Comparison of ENCODE assay signal across 21 cellular contexts in genomic region chr1:38677311-38677710, GRCh38.
A peak's percentile ranks its signal among the peaks of the same experiment; 100 is the strongest.
DNase-seq lines count a peak whose midpoint lies in the region; ATAC-seq and TF ChIP-seq lines count a peak whose summit lies in the region.
"Had no signal": no experiment of that assay in that cellular context is flagged by ENCODE, and none has a peak within 500 bp of the region (broad histone marks: within the 10 kb centered on the region; RNA-seq: fewer than 3 reads in every experiment).

No MANE protein-coding gene starts in this region.

- POLR2A ChIA-PET in Caco-2 (lab: Charles Lee), result no interaction called here

- H3K27me3 Mint-ChIP-seq in osteocyte (ENCODE audit: unreplicated experiment), result no peaks in the 10 kb centered on the region
- H3K27me3 Mint-ChIP-seq in Caco-2 (ENCODE audit: insufficient read depth, unreplicated experiment), result peaks cover 6% of the 10 kb centered on the region
- H3K27me3 Mint-ChIP-seq: CD4-positive, CD25-positive, alpha-beta regulatory T cell had no signal

- TF ChIP-seq POLR2A in esophagus muscularis mucosa (IDR thresholded peaks at IDR 0.05; ENCODE audit: low read depth) (no peak), vagina (IDR thresholded peaks at IDR 0.05) (no peak)

- H3K4me3 ChIP-seq in esophagus muscularis mucosa, result no peak overlapping the region
- no peak overlapping the region for H3K4me3 ChIP-seq in vagina
- no peak overlapping the region for H3K4me3 ChIP-seq in Caco-2 (ENCODE audit: low read depth, low read length)
- H3K4me3 ChIP-seq: BLaER1 had no signal

- no peaks in the 10 kb centered on the region for H3K9me3 ChIP-seq in esophagus muscularis mucosa
- no peaks in the 10 kb centered on the region for H3K9me3 ChIP-seq in vagina
- H3K9me3 ChIP-seq in Caco-2, result no peaks in the 10 kb centered on the region
- H3K9me3 ChIP-seq: BE2C, BLaER1 had no signal

- H3K27ac Mint-ChIP-seq in osteocyte (ENCODE audit: unreplicated experiment), result no peak overlapping the region
- no peak overlapping the region for H3K27ac Mint-ChIP-seq in Caco-2 (ENCODE audit: unreplicated experiment)
- H3K27ac Mint-ChIP-seq: CD14-positive monocyte; CD4-positive, alpha-beta memory T cell; CD4-positive, CD25-positive, alpha-beta regulatory T cell; CD8-positive, alpha-beta memory T cell had no signal

- H3K36me3 Mint-ChIP-seq in osteocyte (ENCODE audit: unreplicated experiment) (no peaks in the 10 kb centered on the region), Caco-2 (ENCODE audit: insufficient read depth, unreplicated experiment) (no peaks in the 10 kb centered on the region)
- H3K36me3 Mint-ChIP-seq: CD14-positive monocyte; CD4-positive, alpha-beta memory T cell; CD4-positive, CD25-positive, alpha-beta regulatory T cell; CD8-positive, alpha-beta memory T cell had no signal

- H3K36me3 ChIP-seq in esophagus muscularis mucosa, result no peaks in the 10 kb centered on the region
- no peaks in the 10 kb centered on the region for H3K36me3 ChIP-seq in vagina
- no peaks in the 10 kb centered on the region for H3K36me3 ChIP-seq in Caco-2 (ENCODE audit: control insufficient read depth, insufficient read depth, low read length)
- H3K36me3 ChIP-seq: BE2C, BLaER1 had no signal

- intact Hi-C loops in cardiac septum (cut with DNase I) (no loop called here), left ventricle myocardium superior (cut with micrococcal nuclease) (no loop called here), esophagus muscularis mucosa (cut with DNase I) (no loop called here), vagina (cut with DNase I) (no loop called here), Caco-2 (cut with micrococcal nuclease; ENCODE audit: unreplicated experiment) (no loop called here)

- TF ChIP-seq EP300 in esophagus muscularis mucosa (IDR thresholded peaks at IDR 0.05), result no peak

- BruUV-seq in Caco-2 (replicated peaks; lab: Mats Ljungman, UMichigan), result no TSS peak

- no peaks in the 10 kb centered on the region for H3K27me3 ChIP-seq in esophagus muscularis mucosa
- no peaks in the 10 kb centered on the region for H3K27me3 ChIP-seq in vagina
- no peaks in the 10 kb centered on the region for H3K27me3 ChIP-seq in Caco-2 (replicated peaks; ENCODE audit: control insufficient read depth, insufficient read depth, low read length)
- H3K27me3 ChIP-seq: BE2C, BLaER1 had no signal

- H3K4me1 Mint-ChIP-seq in osteocyte (ENCODE audit: unreplicated experiment), result peaks cover 2% of the 10 kb centered on the region
- H3K4me1 Mint-ChIP-seq in Caco-2 (ENCODE audit: low read depth, unreplicated experiment), result no peaks in the 10 kb centered on the region
- H3K4me1 Mint-ChIP-seq: CD14-positive monocyte; CD4-positive, alpha-beta memory T cell; CD4-positive, CD25-positive, alpha-beta regulatory T cell; CD8-positive, alpha-beta memory T cell had no signal

- H3K4me1 ChIP-seq in esophagus muscularis mucosa (no peaks in the 10 kb centered on the region), vagina (no peaks in the 10 kb centered on the region), Caco-2 (no peaks in the 10 kb centered on the region)
- H3K4me1 ChIP-seq: BE2C, BLaER1 had no signal

- DNase-seq in cardiac septum (ENCODE audit: low spot score) (peak; percentile 12), left ventricle myocardium superior (no peak), esophagus muscularis mucosa (ENCODE audit: extremely low spot score) (peak; percentile 81), osteocyte (ENCODE audit: extremely low spot score, unreplicated experiment) (peak; percentile 64), vagina (ENCODE audit: extremely low spot score in 2 of 2) (peak; percentile 27 to 72), ureter (ENCODE audit: low spot score) (no peak), Caco-2 (no peak)
- DNase-seq in activated CD4-positive, alpha-beta T cell treated with anti-CD3 and anti-CD28 coated beads for 48 hours, result no peak
- DNase-seq: ACHN; BE2C; C1 segment of cervical spinal cord; Calu3; CD4-positive, alpha-beta memory T cell; CD4-positive, CD25-positive, alpha-beta regulatory T cell; CD8-positive, alpha-beta memory T cell; COR-L47; DMS79 treated with DMSO at 0.1 percent for 48 hours; GF-D8 had no signal

- 75% methylated on average over 6 of the region's 6 CpGs for WGBS in esophagus muscularis mucosa

- ATAC-seq in left ventricle myocardium superior, result no peak

- no peak for TF ChIP-seq CTCF in esophagus muscularis mucosa (IDR thresholded peaks at IDR 0.05)
- TF ChIP-seq CTCF in osteocyte (IDR thresholded peaks at IDR 0.05), result no peak
- no peak for TF ChIP-seq CTCF in vagina (IDR thresholded peaks at IDR 0.05)
- no peak for TF ChIP-seq CTCF in Caco-2 (IDR thresholded peaks at IDR 0.05; ENCODE audit: insufficient read depth in 1 of 2, low read depth in 1 of 2, low read length in 1 of 2, severe bottlenecking in 1 of 2, unreplicated experiment in 1 of 2)

- CTCF ChIA-PET in Caco-2 (lab: Charles Lee), result no interaction called here

- no peaks in the 10 kb centered on the region for H3K9me3 Mint-ChIP-seq in osteocyte (ENCODE audit: unreplicated experiment)
- no peaks in the 10 kb centered on the region for H3K9me3 Mint-ChIP-seq in Caco-2 (ENCODE audit: unreplicated experiment)
- H3K9me3 Mint-ChIP-seq: CD4-positive, alpha-beta memory T cell; CD8-positive, alpha-beta memory T cell had no signal

- H3K4me3 Mint-ChIP-seq in osteocyte (ENCODE audit: unreplicated experiment) (no peak overlapping the region), Caco-2 (ENCODE audit: unreplicated experiment) (no peak overlapping the region)
- H3K4me3 Mint-ChIP-seq: CD14-positive monocyte; CD4-positive, alpha-beta memory T cell; CD4-positive, CD25-positive, alpha-beta regulatory T cell; CD8-positive, alpha-beta memory T cell had no signal

- no peak overlapping the region for H3K27ac ChIP-seq in esophagus muscularis mucosa (replicated peaks in 1 of 4)
- no peak overlapping the region for H3K27ac ChIP-seq in vagina
- H3K27ac ChIP-seq: 22Rv1, BLaER1 had no signal

Comparison
In these comparisons a context has a peak if more than half of its experiments do, and no peak if none do; other contexts are left out.
1. DNase-seq: peak in cardiac septum (single experiment), esophagus muscularis mucosa (single experiment), osteocyte (single experiment) and vagina (2 of 2); none in left ventricle myocardium superior (single experiment), ureter (single experiment), Caco-2 (0 of 2) and activated CD4-positive, alpha-beta T cell treated with anti-CD3 and anti-CD28 coated beads for 48 hours (single experiment).